Comparison of ENCODE assay signal across 25 cellular contexts in genomic region chr19:7504684-7505083, GRCh38. TPM values are rescaled to one million over a fixed set of nuclear protein-coding genes. Genes with fewer than 3 reads are reported as not detected.
"Had no signal": no experiment of that assay in that cellular context is flagged by ENCODE, and none has a peak within 500 bp of the region (broad histone marks: within the 10 kb centered on the region; RNA-seq: fewer than 3 reads in every experiment).

No MANE protein-coding gene starts in this region.

- H3K4me1 ChIP-seq: breast epithelium, SJCRH30 had no signal

- H3K36me3 Mint-ChIP-seq: activated CD8-positive, alpha-beta memory T cell treated with anti-CD3 and anti-CD28 coated beads, Interleukin-2, amount 10 ng/mL, durations not matched to agents 7 days and 5 days had no signal

- H3K36me3 ChIP-seq: breast epithelium, Peyer's patch, SJCRH30 had no signal

- H3K27ac Mint-ChIP-seq: activated CD8-positive, alpha-beta memory T cell treated with anti-CD3 and anti-CD28 coated beads, Interleukin-2, amount 10 ng/mL, durations not matched to agents 7 days and 5 days; activated naive CD4-positive, alpha-beta T cell treated with anti-CD3 and anti-CD28 coated beads, Interleukin-2, amount 50 U/mL, for 24 hours; activated T-cell treated with anti-CD3 and anti-CD28 coated beads, Interleukin-2, amount 50 U/mL, for 24 hours; activated T-helper 1 cell treated with anti-CD3 and anti-CD28 coated beads, Interleukin-12 subunit alpha, Interleukin-12 subunit beta, Interleukin-2, Interleukin-4 antibody, amounts not matched to agents 30 ng/mL and 10 ng/mL and 1 ng/mL, durations not matched to agents 14 hours and 24 hours and 36 hours; T-helper 1 cell treated with Interleukin-12 subunit alpha and Interleukin-12 subunit beta and Interleukin-4 antibody, amounts not matched to agents 30 μg/mL and 1 μg/mL, for 36 hours had no signal

- H3K27me3 ChIP-seq: Peyer's patch, SJCRH30 had no signal

- H3K9me2 ChIP-seq: SK-N-SH had no signal

- H3K27ac ChIP-seq: breast epithelium, SJCRH30 had no signal

- DNase-seq: activated CD4-positive, alpha-beta T cell treated with anti-CD3 and anti-CD28 coated beads for 48 hours; activated CD4-positive, alpha-beta T cell treated with anti-CD3 and anti-CD28 coated beads, Interleukin-2, amount 50 U/mL, for 4 hours; activated CD4-positive, CD25-positive, alpha-beta regulatory T cell treated with anti-CD3 and anti-CD28 coated beads, Interleukin-2, amount 50 U/mL, for 72 hours; activated CD8-positive, alpha-beta memory T cell treated with anti-CD3 and anti-CD28 coated beads, Interleukin-2, amount 10 ng/mL, durations not matched to agents 7 days and 5 days; activated effector memory CD4-positive, alpha-beta T cell treated with Interleukin-2 at 50 U/mL for 16 hours; activated naive CD4-positive, alpha-beta T cell; activated T-cell treated with anti-CD3 and anti-CD28 coated beads, Interleukin-2, amount 50 U/mL, for 24 hours; aorta; caudate nucleus; Kasumi-1; KBM-7; NCI-H1048; NCI-H1930; NCI-H226; NCI-H82; Peyer's patch; Right ventricle myocardium superior; SJCRH30; SK-N-SH; SW 1271 had no signal

- ATAC-seq: activated CD8-positive, alpha-beta memory T cell treated with anti-CD3 and anti-CD28 coated beads, Interleukin-2, amount 10 ng/mL, durations not matched to agents 7 days and 5 days had no signal

- H3K4me3 Mint-ChIP-seq: activated CD8-positive, alpha-beta memory T cell treated with anti-CD3 and anti-CD28 coated beads, Interleukin-2, amount 10 ng/mL, durations not matched to agents 7 days and 5 days; activated naive CD4-positive, alpha-beta T cell treated with anti-CD3 and anti-CD28 coated beads, Interleukin-2, amount 50 U/mL, for 24 hours; activated T-cell treated with anti-CD3 and anti-CD28 coated beads, Interleukin-2, amount 50 U/mL, for 24 hours had no signal

- H3K4me3 ChIP-seq: breast epithelium, SJCRH30 had no signal

- H3K9me3 Mint-ChIP-seq: activated naive CD4-positive, alpha-beta T cell treated with anti-CD3 and anti-CD28 coated beads, Interleukin-2, amount 50 U/mL, for 24 hours; activated T-cell treated with anti-CD3 and anti-CD28 coated beads, Interleukin-2, amount 50 U/mL, for 24 hours; activated T-helper 1 cell treated with anti-CD3 and anti-CD28 coated beads, Interleukin-12 subunit alpha, Interleukin-12 subunit beta, Interleukin-2, Interleukin-4 antibody, amounts not matched to agents 30 ng/mL and 10 ng/mL and 1 ng/mL, durations not matched to agents 14 hours and 24 hours and 36 hours; T-helper 1 cell treated with Interleukin-12 subunit alpha and Interleukin-12 subunit beta and Interleukin-4 antibody, amounts not matched to agents 30 μg/mL and 1 μg/mL, for 36 hours had no signal

- H3K4me2 ChIP-seq: SK-N-SH had no signal

RNA-seq across cellular contexts. Expression of gene ZNF358, which starts 11.2 kb away (rescaled TPM):
- total RNA-seq: OCI-LY7 had no signal

RNA-seq across cellular contexts. Expression of gene PEX11G, which starts 15.8 kb away (rescaled TPM):
- total RNA-seq: OCI-LY7, SJCRH30 had no signal
